Comparison of ENCODE assay signal across 8 cellular contexts in genomic region chr6:138115877-138116660, GRCh38. TPM values are rescaled to one million over a fixed set of nuclear protein-coding genes. Genes with fewer than 3 reads are reported as not detected.
DNase-seq lines count a peak whose midpoint lies in the region; ATAC-seq, FAIRE-seq and TF ChIP-seq lines count a peak whose summit lies in the region.

No MANE protein-coding gene starts in this region.

- no peak overlapping the region for H3K27ac ChIP-seq in AG04450 (ENCODE audit: low read depth, low read length)
- no peak overlapping the region for H3K27ac ChIP-seq in effector memory CD4-positive, alpha-beta T cell (ENCODE audit: insufficient read depth, low read length, poor library complexity, severe bottlenecking)
- peak overlapping the region; percentile 20 for H3K27ac ChIP-seq in subcutaneous abdominal adipose tissue (ENCODE audit: low read depth, low read length)

- H3K9ac ChIP-seq in subcutaneous abdominal adipose tissue (ENCODE audit: low read length in 5 of 5) = no peak overlapping the region

- TF ChIP-seq CTCF in AG04450 (IDR thresholded peaks at IDR 0.05; ENCODE audit: low read depth, low read length) = peak; percentile 65

- CTCF ChIA-PET in AG04450 (lab: Charles Lee) = interaction anchor here (0.6 to 10.5 kb wide), 54 partner anchors 10 to 1670 kb away, joined by 3 to 98 read pairs (median 4); partner anchors contain the start of gene HEBP2

- peak; percentile 70 for ATAC-seq in HG03139 (IDR thresholded peaks at IDR 0.05; ENCODE audit: unreplicated experiment)
- ATAC-seq in memory B cell (ENCODE audit: low read depth) = peak; percentile 87

- no peak overlapping the region for H3K4me3 Mint-ChIP-seq in memory B cell

- no peak for TF ChIP-seq POLR2A in GM12892 (IDR thresholded peaks at IDR 0.05; ENCODE audit: low read depth, low read length)

- H3K9me3 Mint-ChIP-seq in memory B cell = no peaks in the 10 kb centered on the region

- H3K27ac Mint-ChIP-seq in memory B cell = no peak overlapping the region

- H3K27me3 ChIP-seq in AG04450 (ENCODE audit: control insufficient read depth, insufficient read depth, low read length) (peaks cover 23% of the 10 kb centered on the region), subcutaneous abdominal adipose tissue (ENCODE audit: control insufficient read depth in 5 of 5, insufficient read depth in 4 of 5, low read length in 5 of 5) (peaks cover 0 to 8% (median 0%) of the 10 kb centered on the region in 5 donors)
- no peaks in the 10 kb centered on the region for H3K27me3 ChIP-seq in effector memory CD4-positive, alpha-beta T cell (replicated peaks; ENCODE audit: control insufficient read depth, insufficient read depth, low read length, poor library complexity, severe bottlenecking)

- peaks cover 6% of the 10 kb centered on the region for H3K4me1 Mint-ChIP-seq in memory B cell

- H3K4me3 ChIP-seq in AG04450 (ENCODE audit: low read depth, low read length) = no peak overlapping the region
- H3K4me3 ChIP-seq in effector memory CD4-positive, alpha-beta T cell (ENCODE audit: insufficient read depth, low read depth, low read length, poor library complexity, severe bottlenecking) = no peak overlapping the region
- no peak overlapping the region for H3K4me3 ChIP-seq in subcutaneous abdominal adipose tissue (ENCODE audit: low read depth in 1 of 5, low read length in 5 of 5)

- no peaks in the 10 kb centered on the region for H3K36me3 Mint-ChIP-seq in memory B cell

- H3K4me1 ChIP-seq in effector memory CD4-positive, alpha-beta T cell (ENCODE audit: control insufficient read depth, insufficient read depth, low read length, poor library complexity, severe bottlenecking) = no peaks in the 10 kb centered on the region
- peaks cover 0 to 18% (median 11%) of the 10 kb centered on the region in 5 donors for H3K4me1 ChIP-seq in subcutaneous abdominal adipose tissue (ENCODE audit: control insufficient read depth in 5 of 5, insufficient read depth in 5 of 5, low read length in 5 of 5)

- peak; percentile 75 for FAIRE-seq in GM12892 (lab: Jason Lieb, UNC)

- POLR2A ChIA-PET in AG04450 (lab: Yijun Ruan, JAX) = no interaction called here

- no peaks in the 10 kb centered on the region for H3K36me3 ChIP-seq in effector memory CD4-positive, alpha-beta T cell (ENCODE audit: control insufficient read depth, insufficient read depth, low read length)
- no peaks in the 10 kb centered on the region for H3K36me3 ChIP-seq in subcutaneous abdominal adipose tissue (ENCODE audit: control insufficient read depth in 5 of 5, insufficient read depth in 5 of 5, low read length in 5 of 5)

- DNase-seq in AG04450 (ENCODE audit: low read depth, low spot score) = peak; percentile 37
- DNase-seq in GM12892 (ENCODE audit: insufficient read length) = no peak
- DNase-seq in NCI-H2227 (lab: John Stamatoyannopoulos, UW; ENCODE audit: unreplicated experiment) = peak; percentile 57
- peak; percentile 13 for DNase-seq in activated CD4-positive, CD25-positive, alpha-beta regulatory T cell treated with anti-CD3 and anti-CD28 coated beads, Interleukin-2, amount 50 U/mL, for 16 hours (ENCODE audit: low read depth, low spot score)
- peak in 2 of 3 donors; percentile 12 to 34 for DNase-seq in effector memory CD4-positive, alpha-beta T cell
- DNase-seq in memory B cell (ENCODE audit: low spot score in 2 of 2) = peak in 1 of 2 donors; percentile 54

- no peaks in the 10 kb centered on the region for H3K9me3 ChIP-seq in AG04450 (ENCODE audit: control insufficient read depth, insufficient read depth, low read length)
- no peaks in the 10 kb centered on the region for H3K9me3 ChIP-seq in effector memory CD4-positive, alpha-beta T cell (ENCODE audit: control insufficient read depth, low read length)
- H3K9me3 ChIP-seq in subcutaneous abdominal adipose tissue (ENCODE audit: control insufficient read depth in 5 of 5, low read length in 5 of 5) = no peaks in the 10 kb centered on the region

- H3K27me3 Mint-ChIP-seq in memory B cell = peaks cover 20% of the 10 kb centered on the region

RNA-seq across cellular contexts. Expression of gene PERP, which starts 8.8 kb away (rescaled TPM):
- polyA plus RNA-seq in AG04450 (2011; rRNA removed) = 40.5 and 47.6 TPM in 2 replicates
- 24.3 and 25.1 TPM in 2 replicates for polyA minus RNA-seq in AG04450 (2011; rRNA and poly(A)+ RNA removed)
- polyA plus RNA-seq in GM12892 (2012; ENCODE audit: missing spikeins) = 1.3 TPM

RNA-seq across cellular contexts. Expression of gene ARFGEF3, which starts 45.7 kb away (rescaled TPM):
- polyA plus RNA-seq in AG04450 (2011; rRNA removed) = 0.02 and 0.04 TPM in 2 replicates
- 0.09 TPM in 2 replicates for polyA minus RNA-seq in AG04450 (2011; rRNA and poly(A)+ RNA removed)
- polyA plus RNA-seq in GM12892 (2012; ENCODE audit: missing spikeins) = 0.19 TPM
